In genomic region chr7:122689346-122690109, GRCh38 we compare ENCODE assay signal across 15 cellular contexts. TPM values are rescaled to one million over a fixed set of nuclear protein-coding genes. Genes with fewer than 3 reads are reported as not detected.
DNase-seq lines count a peak whose midpoint lies in the region; ATAC-seq, FAIRE-seq and TF ChIP-seq lines count a peak whose summit lies in the region.
"Had no signal": no experiment of that assay in that cellular context is flagged by ENCODE, and none has a peak within 500 bp of the region (broad histone marks: within the 10 kb centered on the region; RNA-seq: fewer than 3 reads in every experiment).

No MANE protein-coding gene starts in this region.

- no peak for FAIRE-seq in D721Med (lab: Jason Lieb, UNC)

- H3K4me1 ChIP-seq in mucosa of descending colon (ENCODE audit: low read depth): no peaks in the 10 kb centered on the region
- H3K4me1 ChIP-seq: BLaER1, Peyer's patch had no signal

- intact Hi-C loops in mucosa of descending colon (cut with DNase I, micrococcal nuclease): no loop called here

- no peaks in the 10 kb centered on the region for H3K9me3 ChIP-seq in mucosa of descending colon
- H3K9me3 ChIP-seq: Peyer's patch had no signal

- no peak overlapping the region for H3K4me3 ChIP-seq in GM12865 (ENCODE audit: low read depth, low read length)
- no peak overlapping the region for H3K4me3 ChIP-seq in mucosa of descending colon
- H3K4me3 ChIP-seq in foreskin fibroblast (ENCODE audit: low read depth in 1 of 2, low read length in 2 of 2): no peak overlapping the region
- H3K4me3 ChIP-seq: BLaER1, Peyer's patch had no signal

- peak; percentile 26 for ATAC-seq in mucosa of descending colon
- ATAC-seq in HG03457 (IDR thresholded peaks at IDR 0.05; ENCODE audit: unreplicated experiment): no peak

- in situ Hi-C loops in SK-MEL-5 (cut with HindIII; ENCODE audit: low pct_unique_long_range_greater_than_20kb, low sequenced_read_pairs): no loop called here

- TF ChIP-seq CTCF in D721Med (IDR thresholded peaks at IDR 0.05; ENCODE audit: insufficient read depth, missing control alignments): peak; percentile 1
- no peak for TF ChIP-seq CTCF in GM12865 (IDR thresholded peaks at IDR 0.05; ENCODE audit: insufficient read depth, low read depth, low read length, missing control alignments)
- no peak for TF ChIP-seq CTCF in mucosa of descending colon (IDR thresholded peaks at IDR 0.05)
- no peak for TF ChIP-seq CTCF in foreskin fibroblast (IDR thresholded peaks at IDR 0.05; ENCODE audit: low read depth, low read length)

- H3K36me3 ChIP-seq in mucosa of descending colon (ENCODE audit: low read depth): no peaks in the 10 kb centered on the region
- H3K36me3 ChIP-seq: BLaER1, Peyer's patch had no signal

- DNase-seq in D721Med (ENCODE audit: insufficient read length, low spot score) (no peak), GM12865 (ENCODE audit: low read depth) (peak; percentile 17), SK-MEL-5 (ENCODE audit: low read depth, low spot score) (peak; percentile 35), mucosa of descending colon (no peak), foreskin fibroblast (no peak), NCI-H226 (no peak)
- no peak for DNase-seq in stimulated activated CD4-positive, alpha-beta T cell treated with anti-CD3 and anti-CD28 coated beads, Interleukin-4, amount 100 ng/mL, for 1 hour
- DNase-seq: KBM-7, NCI-H1694 treated with DMSO at 0.1 percent for 48 hours, NCI-H446, NCI-H774, Peyer's patch, Right ventricle myocardium superior had no signal

RNA-seq across cellular contexts. Expression of gene RNF133, which starts 9.4 kb away (rescaled TPM):
- 0.13 and 0.32 TPM in 2 replicates for total RNA-seq in SK-MEL-5 (2014; rRNA removed; shearing (Covaris generic))
- 0.34 TPM in 1 of 2 replicates, not detected in the other for polyA plus RNA-seq in SK-MEL-5 (2015; cell fraction: cytosol; rRNA removed)
- polyA plus RNA-seq in SK-MEL-5 (2015; cell fraction: nucleus; rRNA removed): 0.56 TPM in 2 replicates
- total RNA-seq in mucosa of descending colon: 1 to 10 TPM in 1 of 3 donors, under 1 TPM in 2; 0.41 to 1.1 (median 0.46) TPM

RNA-seq across cellular contexts. Expression of gene RNF148, which starts 13.2 kb away (rescaled TPM):
- total RNA-seq in SK-MEL-5 (2014; rRNA removed; shearing (Covaris generic)): 0.59 and 0.61 TPM in 2 replicates
- polyA plus RNA-seq in SK-MEL-5 (2015; cell fraction: cytosol; rRNA removed): 0.11 TPM in 1 of 2 replicates, not detected in the other
- 0.93 TPM in 1 of 2 replicates, not detected in the other for polyA plus RNA-seq in SK-MEL-5 (2015; cell fraction: nucleus; rRNA removed)
- total RNA-seq in mucosa of descending colon: 1 to 10 TPM in 2 of 3 donors, under 1 TPM in 1; 0.54 to 1.6 (median 1.5) TPM

Comparison
In these comparisons a context has a peak if more than half of its experiments do, and no peak if none do; other contexts are left out.
1. DNase-seq: peak in GM12865 (single experiment) and SK-MEL-5 (single experiment); none in D721Med (single experiment), mucosa of descending colon (0 of 3), stimulated activated CD4-positive, alpha-beta T cell treated with anti-CD3 and anti-CD28 coated beads, Interleukin-4, amount 100 ng/mL, for 1 hour (single experiment), foreskin fibroblast (0 of 2) and NCI-H226 (single experiment).